In the genomic region with DNA sequence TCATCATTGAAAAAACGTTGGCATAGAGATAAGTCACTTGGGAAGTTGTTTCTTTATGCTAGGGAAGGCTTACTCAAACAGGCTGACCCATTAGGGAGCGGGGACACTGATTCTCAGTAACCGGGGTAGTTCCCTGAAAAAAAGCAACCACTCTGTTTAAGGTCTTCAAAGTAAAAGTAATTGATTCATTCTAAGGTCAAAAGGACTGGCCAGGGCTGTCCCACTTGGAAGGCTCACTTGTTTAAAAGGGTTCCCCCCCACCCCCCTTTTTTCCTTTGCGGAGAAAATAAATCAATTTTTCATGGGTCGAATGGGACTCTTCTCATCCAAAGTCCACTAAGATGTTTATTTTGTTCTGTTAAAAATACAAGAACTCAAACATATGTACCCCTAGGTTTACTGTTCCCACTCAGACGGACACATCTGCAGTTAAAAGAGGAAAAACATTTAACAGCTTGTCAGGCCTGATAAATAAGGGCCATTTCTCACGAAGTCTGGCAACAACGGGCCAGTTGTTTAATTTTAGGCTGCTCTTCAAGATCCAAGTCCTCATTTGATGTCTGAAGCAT, we compare ENCODE assay signal across 1 cellular context.
TF ChIP-seq lines count a peak whose summit lies in the region.

No MANE protein-coding gene starts in this region.

TF ChIP-seq in HepG2, 621 proteins besides CTCF, POLR2A, EP300 and RAD21 (continued from another document):
- no peak for TF ChIP-seq HOXA5 (CRISPR knock-in tag; IDR thresholded peaks at IDR 0.05)
- TF ChIP-seq ZNF20 (CRISPR knock-in tag; IDR thresholded peaks at IDR 0.05) = no peak
- TF ChIP-seq FOXJ3 (CRISPR knock-in tag; IDR thresholded peaks at IDR 0.05; ENCODE audit: borderline replicate concordance) = peak; percentile 48; the same call in 1 of the 2 replicates
- peak; percentile 26; the same call in 1 of the 2 replicates for TF ChIP-seq NCOA2 (CRISPR knock-in tag; IDR thresholded peaks at IDR 0.05)
- TF ChIP-seq, protein P1, sequence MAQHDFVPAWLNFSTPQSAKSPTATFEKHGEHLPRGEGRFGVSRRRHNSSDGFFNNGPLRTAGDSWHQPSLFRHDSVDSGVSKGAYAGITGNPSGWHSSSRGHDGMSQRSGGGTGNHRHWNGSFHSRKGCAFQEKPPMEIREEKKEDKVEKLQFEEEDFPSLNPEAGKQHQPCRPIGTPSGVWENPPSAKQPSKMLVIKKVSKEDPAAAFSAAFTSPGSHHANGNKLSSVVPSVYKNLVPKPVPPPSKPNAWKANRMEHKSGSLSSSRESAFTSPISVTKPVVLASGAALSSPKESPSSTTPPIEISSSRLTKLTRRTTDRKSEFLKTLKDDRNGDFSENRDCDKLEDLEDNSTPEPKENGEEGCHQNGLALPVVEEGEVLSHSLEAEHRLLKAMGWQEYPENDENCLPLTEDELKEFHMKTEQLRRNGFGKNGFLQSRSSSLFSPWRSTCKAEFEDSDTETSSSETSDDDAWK (CRISPR knock-in tag; IDR thresholded peaks at IDR 0.05) = no peak
- TF ChIP-seq, protein P2, sequence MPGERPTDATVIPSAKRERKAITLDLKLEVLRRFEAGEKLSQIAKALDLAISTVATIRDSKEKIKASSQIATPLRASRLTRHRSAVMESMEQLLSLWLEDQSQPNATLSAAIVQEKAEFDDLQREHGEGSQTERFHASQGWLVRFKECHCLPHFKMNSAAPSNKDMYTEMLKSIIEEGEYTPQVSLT (CRISPR knock-in tag; IDR thresholded peaks at IDR 0.05; ENCODE audit: borderline replicate concordance, low read depth) = no peak
- TF ChIP-seq SOX6 (IDR thresholded peaks at IDR 0.05) = no peak
- peak; percentile 64 for TF ChIP-seq SOX6 (CRISPR knock-in tag; IDR thresholded peaks at IDR 0.05)
- TF ChIP-seq NR2F2 (IDR thresholded peaks at IDR 0.05; ENCODE audit: borderline replicate concordance, low read depth) = peak; percentile 62; the same call in 1 of the 2 replicates
- TF ChIP-seq GFI1 (CRISPR knock-in tag; IDR thresholded peaks at IDR 0.05; ENCODE audit: borderline replicate concordance) = peak; percentile 82
- no peak for TF ChIP-seq SKI (IDR thresholded peaks at IDR 0.05; ENCODE audit: partially characterized antibody)
- no peak for TF ChIP-seq DMAP1 (CRISPR knock-in tag; IDR thresholded peaks at IDR 0.05)
- TF ChIP-seq, protein P3, sequence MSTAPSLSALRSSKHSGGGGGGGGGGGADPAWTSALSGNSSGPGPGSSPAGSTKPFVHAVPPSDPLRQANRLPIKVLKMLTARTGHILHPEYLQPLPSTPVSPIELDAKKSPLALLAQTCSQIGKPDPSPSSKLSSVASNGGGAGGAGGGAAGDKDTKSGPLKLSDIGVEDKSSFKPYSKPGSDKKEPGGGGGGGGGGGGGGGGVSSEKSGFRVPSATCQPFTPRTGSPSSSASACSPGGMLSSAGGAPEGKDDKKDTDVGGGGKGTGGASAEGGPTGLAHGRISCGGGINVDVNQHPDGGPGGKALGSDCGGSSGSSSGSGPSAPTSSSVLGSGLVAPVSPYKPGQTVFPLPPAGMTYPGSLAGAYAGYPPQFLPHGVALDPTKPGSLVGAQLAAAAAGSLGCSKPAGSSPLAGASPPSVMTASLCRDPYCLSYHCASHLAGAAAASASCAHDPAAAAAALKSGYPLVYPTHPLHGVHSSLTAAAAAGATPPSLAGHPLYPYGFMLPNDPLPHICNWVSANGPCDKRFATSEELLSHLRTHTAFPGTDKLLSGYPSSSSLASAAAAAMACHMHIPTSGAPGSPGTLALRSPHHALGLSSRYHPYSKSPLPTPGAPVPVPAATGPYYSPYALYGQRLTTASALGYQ (CRISPR knock-in tag; IDR thresholded peaks at IDR 0.05) = peak; percentile 31; the same call in 1 of the 2 replicates
- TF ChIP-seq NR2F6 (IDR thresholded peaks at IDR 0.05) = peak; percentile 74
- TF ChIP-seq NR2F6 (CRISPR knock-in tag; IDR thresholded peaks at IDR 0.05) = no peak
- no peak for TF ChIP-seq ATF7-NPFF (CRISPR knock-in tag; IDR thresholded peaks at IDR 0.05; ENCODE audit: low read depth)
- no peak for TF ChIP-seq ZNF333 (CRISPR knock-in tag; IDR thresholded peaks at IDR 0.05; ENCODE audit: borderline replicate concordance)
- TF ChIP-seq YEATS4 (CRISPR knock-in tag; IDR thresholded peaks at IDR 0.05; ENCODE audit: borderline replicate concordance) = no peak
- no peak for TF ChIP-seq HNRNPL (IDR thresholded peaks at IDR 0.05; ENCODE audit: low read depth, low read length)
- TF ChIP-seq ZNF17 (CRISPR knock-in tag; IDR thresholded peaks at IDR 0.05) = no peak
- TF ChIP-seq BCL6 (CRISPR knock-in tag; IDR thresholded peaks at IDR 0.05) = peak; percentile 55
- TF ChIP-seq ZBTB3 (CRISPR knock-in tag; IDR thresholded peaks at IDR 0.05; ENCODE audit: borderline replicate concordance, low read depth) = no peak
- 0 out of 2 replicates have a peak, but pooled peaks have one; percentile 39 for TF ChIP-seq REPIN1 (CRISPR knock-in tag; IDR thresholded peaks at IDR 0.05; ENCODE audit: borderline replicate concordance, low read depth)
- no peak for TF ChIP-seq SYNCRIP (IDR thresholded peaks at IDR 0.05; ENCODE audit: insufficient read depth, low read depth, low read length)
- TF ChIP-seq NFIB (CRISPR knock-in tag; IDR thresholded peaks at IDR 0.05; ENCODE audit: borderline replicate concordance) = no peak
- TF ChIP-seq JUNB (CRISPR knock-in tag; IDR thresholded peaks at IDR 0.05; ENCODE audit: borderline replicate concordance) = no peak
- peak; percentile 60; the same call in 1 of the 2 replicates for TF ChIP-seq CREM (IDR thresholded peaks at IDR 0.05)
- no peak for TF ChIP-seq CREM (CRISPR knock-in tag; IDR thresholded peaks at IDR 0.05)
- peak; percentile 67; the same call in 1 of the 2 replicates for TF ChIP-seq NFIC (IDR thresholded peaks at IDR 0.05; ENCODE audit: low read length)
- TF ChIP-seq ZNF350 (CRISPR knock-in tag; IDR thresholded peaks at IDR 0.05; ENCODE audit: borderline replicate concordance, low read depth) = no peak
- TF ChIP-seq HNF4G (IDR thresholded peaks at IDR 0.05; ENCODE audit: borderline replicate concordance, low read depth, low read length) = peak; percentile 66; the same call in 1 of the 2 replicates
- no peak for TF ChIP-seq HNF4G (CRISPR knock-in tag; IDR thresholded peaks at IDR 0.05; ENCODE audit: borderline replicate concordance, low read depth)
- TF ChIP-seq ZNF720 (CRISPR knock-in tag; IDR thresholded peaks at IDR 0.05) = no peak
- peak; percentile 77; the same call in 1 of the 2 replicates for TF ChIP-seq ISL2 (CRISPR knock-in tag; IDR thresholded peaks at IDR 0.05)
- TF ChIP-seq ZNF772 (CRISPR knock-in tag; IDR thresholded peaks at IDR 0.05) = no peak
- peak; percentile 58 for TF ChIP-seq HNF4A (CRISPR knock-in tag; IDR thresholded peaks at IDR 0.05)
- no peak for TF ChIP-seq ZBTB1 (CRISPR knock-in tag; IDR thresholded peaks at IDR 0.05; ENCODE audit: borderline replicate concordance)
